1 cellular context compared by ENCODE assay signal in the genomic region with DNA sequence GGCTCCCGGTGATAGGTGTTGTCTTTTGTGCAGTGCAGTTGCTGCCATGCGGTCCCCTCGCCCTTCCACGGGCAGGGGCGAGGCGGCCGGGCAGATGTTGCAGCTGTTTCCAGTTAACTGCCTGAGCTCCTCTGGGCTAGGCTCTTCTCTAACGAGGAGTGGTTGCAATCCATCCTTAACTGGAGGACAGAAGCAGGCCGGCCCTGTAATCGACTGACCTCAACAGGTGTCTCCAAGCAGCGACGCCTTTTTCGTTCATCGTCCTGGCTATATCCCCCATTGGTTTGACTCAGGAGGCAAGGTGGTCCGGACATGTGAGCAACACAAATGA.
A peak's percentile ranks its signal among the peaks of the same experiment; 100 is the strongest.
TF ChIP-seq lines count a peak whose summit lies in the region.

No MANE protein-coding gene starts in this region.

TF ChIP-seq in K562, 482 proteins besides CTCF, POLR2A, EP300 and RAD21 (continued from another document):
- TF ChIP-seq TFAP4 (CRISPR knock-in tag; IDR thresholded peaks at IDR 0.05; ENCODE audit: borderline replicate concordance) (peak; percentile 43; the same call in 1 of the 2 replicates), L3MBTL2 (IDR thresholded peaks at IDR 0.05) (peak; percentile 46; the same call in 1 of the 2 replicates), TAF1 (IDR thresholded peaks at IDR 0.05; ENCODE audit: control insufficient read depth, extremely low read depth, insufficient read depth, low read length, severe bottlenecking) (peak; percentile 3)
